Comparison of ENCODE assay signal across 8 cellular contexts in the genomic region with DNA sequence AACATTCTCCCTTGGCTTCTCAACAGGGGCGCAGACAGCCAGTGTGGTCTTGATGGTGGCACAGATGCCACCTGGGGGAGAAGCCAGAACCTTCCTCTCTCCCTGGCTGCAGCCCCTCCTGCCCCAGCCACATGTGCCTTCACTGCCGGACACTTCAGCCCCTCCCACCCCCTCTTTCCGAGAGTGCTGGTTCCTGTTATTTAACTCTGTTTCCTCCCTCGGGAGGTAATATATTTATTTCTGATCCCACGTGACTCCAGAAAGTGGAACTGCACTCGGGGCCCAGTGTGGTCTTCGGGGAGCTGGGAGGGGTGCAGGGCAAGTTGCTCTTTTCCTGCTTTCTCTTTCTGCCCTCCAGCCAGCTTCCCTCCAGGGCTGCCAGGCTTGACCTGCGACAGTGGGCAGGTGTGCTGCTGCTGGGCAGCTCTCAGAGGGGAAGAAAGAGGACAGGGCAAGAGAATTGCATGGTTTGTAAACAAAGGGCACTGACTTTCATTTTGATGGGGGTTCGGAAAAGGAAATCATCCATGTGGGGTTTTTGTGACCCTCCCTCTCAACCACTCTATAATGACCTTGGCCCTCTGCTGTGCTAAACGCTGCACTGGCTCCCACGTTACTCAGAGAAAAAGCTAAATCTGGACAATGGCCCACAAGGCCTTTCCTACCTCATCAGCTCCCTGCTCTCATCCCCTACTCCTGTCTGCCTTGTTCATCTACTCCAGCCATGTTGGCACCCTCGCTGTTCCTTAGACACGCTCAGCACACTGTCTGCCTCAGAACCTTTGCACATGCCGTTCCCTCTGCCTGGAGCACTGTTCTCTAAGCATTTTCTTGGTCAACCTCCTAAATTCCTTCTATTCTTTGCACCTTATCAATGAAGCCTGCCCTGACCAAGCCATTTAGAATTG. TPM values are rescaled to one million over a fixed set of nuclear protein-coding genes. Genes with fewer than 3 reads are reported as not detected.
DNase-seq lines count a peak whose midpoint lies in the region; ATAC-seq, FAIRE-seq and TF ChIP-seq lines count a peak whose summit lies in the region.

No MANE protein-coding gene starts in this region.

- FAIRE-seq in frontal cortex (lab: Jason Lieb, UNC) = no peak

- ATAC-seq in activated T-cell treated with anti-CD3 and anti-CD28 coated beads, Interleukin-2, amount 50 U/mL, for 72 hours (replicated peaks in 1 of 2) = no peak
- no peak for ATAC-seq in stimulated activated naive CD8-positive, alpha-beta T cell treated with anti-CD3 and anti-CD28 coated beads, Interleukin-15, amount 100 ng/mL, for 72 hours

- peaks cover 49% of the 10 kb centered on the region for H3K4me1 Mint-ChIP-seq in activated T-cell treated with anti-CD3 and anti-CD28 coated beads, Interleukin-2, amount 50 U/mL, for 72 hours (ENCODE audit: low read depth)
- H3K4me1 Mint-ChIP-seq in IgD-negative memory B cell = peaks cover 53 to 80% (median 69%) of the 10 kb centered on the region in 3 donors
- peaks cover 42% of the 10 kb centered on the region for H3K4me1 Mint-ChIP-seq in stimulated activated naive CD8-positive, alpha-beta T cell treated with anti-CD3 and anti-CD28 coated beads, Interleukin-15, amount 100 ng/mL, for 72 hours

- H3K27ac Mint-ChIP-seq in activated T-cell treated with anti-CD3 and anti-CD28 coated beads, Interleukin-2, amount 50 U/mL, for 72 hours = no peak overlapping the region
- peak overlapping the region; percentile 92 to 99 (median 94) for H3K27ac Mint-ChIP-seq in IgD-negative memory B cell
- no peak overlapping the region for H3K27ac Mint-ChIP-seq in stimulated activated naive CD8-positive, alpha-beta T cell treated with anti-CD3 and anti-CD28 coated beads, Interleukin-15, amount 100 ng/mL, for 72 hours

- intact Hi-C loops in esophagus muscularis mucosa (cut with DNase I) = no loop called here

- no peak for DNase-seq in activated T-cell treated with anti-CD3 and anti-CD28 coated beads, Interleukin-2, amount 50 U/mL, for 72 hours
- DNase-seq in activated T-cell treated with anti-CD3 and anti-CD28 coated beads for 4 hours = no peak
- no peak for DNase-seq in esophagus muscularis mucosa (ENCODE audit: extremely low spot score)
- DNase-seq in stimulated activated naive CD8-positive, alpha-beta T cell treated with anti-CD3 and anti-CD28 coated beads, Interleukin-15, amount 100 ng/mL, for 72 hours = no peak
- no peak for DNase-seq in iPS-NIHi7 (ENCODE audit: extremely low spot score)
- DNase-seq in NCI-H510A treated with DMSO at 0.1 percent for 48 hours (lab: John Stamatoyannopoulos, UW) = no peak
- DNase-seq in frontal cortex (ENCODE audit: low spot score in 2 of 2) = no peak

- H3K4me1 ChIP-seq in esophagus muscularis mucosa = peaks cover 14 to 54% (median 37%) of the 10 kb centered on the region in 4 donors

- WGBS in esophagus muscularis mucosa = 41% methylated on average over 14 of the region's 14 CpGs

- peak overlapping the region; percentile 29 to 37 for H3K4me3 Mint-ChIP-seq in activated T-cell treated with anti-CD3 and anti-CD28 coated beads, Interleukin-2, amount 50 U/mL, for 72 hours
- H3K4me3 Mint-ChIP-seq in IgD-negative memory B cell = peak overlapping the region; percentile 60 to 94 (median 84)
- H3K4me3 Mint-ChIP-seq in stimulated activated naive CD8-positive, alpha-beta T cell treated with anti-CD3 and anti-CD28 coated beads, Interleukin-15, amount 100 ng/mL, for 72 hours = peak overlapping the region; percentile 14 to 20

- H3K27me3 Mint-ChIP-seq in activated T-cell treated with anti-CD3 and anti-CD28 coated beads, Interleukin-2, amount 50 U/mL, for 72 hours (ENCODE audit: low read depth) = peaks cover 66% of the 10 kb centered on the region
- peaks cover 2% of the 10 kb centered on the region for H3K27me3 Mint-ChIP-seq in IgD-negative memory B cell
- peaks cover 58% of the 10 kb centered on the region for H3K27me3 Mint-ChIP-seq in stimulated activated naive CD8-positive, alpha-beta T cell treated with anti-CD3 and anti-CD28 coated beads, Interleukin-15, amount 100 ng/mL, for 72 hours

- H3K36me3 Mint-ChIP-seq in activated T-cell treated with anti-CD3 and anti-CD28 coated beads, Interleukin-2, amount 50 U/mL, for 72 hours (ENCODE audit: insufficient read depth in 2 of 2) = peaks cover 0 to 3% of the 10 kb centered on the region in 2 donors
- no peaks in the 10 kb centered on the region for H3K36me3 Mint-ChIP-seq in IgD-negative memory B cell

- no peak for TF ChIP-seq POLR2A in esophagus muscularis mucosa (IDR thresholded peaks at IDR 0.05; ENCODE audit: low read depth)

- no peak for TF ChIP-seq CTCF in esophagus muscularis mucosa (IDR thresholded peaks at IDR 0.05)

- H3K27me3 ChIP-seq in esophagus muscularis mucosa = peaks cover 0 to 22% (median 0%) of the 10 kb centered on the region in 4 donors

- peak overlapping the region in 1 of 4 donors; percentile 12 for H3K4me3 ChIP-seq in esophagus muscularis mucosa

- H3K36me3 ChIP-seq in esophagus muscularis mucosa = no peaks in the 10 kb centered on the region

- H3K27ac ChIP-seq in esophagus muscularis mucosa (replicated peaks in 1 of 4) = peak overlapping the region; percentile 19 to 65 (median 40)

- no peak for TF ChIP-seq EP300 in esophagus muscularis mucosa (IDR thresholded peaks at IDR 0.05)

- H3K9me3 Mint-ChIP-seq in activated T-cell treated with anti-CD3 and anti-CD28 coated beads, Interleukin-2, amount 50 U/mL, for 72 hours = no peaks in the 10 kb centered on the region
- no peaks in the 10 kb centered on the region for H3K9me3 Mint-ChIP-seq in IgD-negative memory B cell
- H3K9me3 Mint-ChIP-seq in stimulated activated naive CD8-positive, alpha-beta T cell treated with anti-CD3 and anti-CD28 coated beads, Interleukin-15, amount 100 ng/mL, for 72 hours = no peaks in the 10 kb centered on the region

- no peaks in the 10 kb centered on the region for H3K9me3 ChIP-seq in esophagus muscularis mucosa

RNA-seq across cellular contexts. Expression of a gene that starts 8.2 kb away (rescaled TPM):
- 1 to 10 TPM; 3.1 to 7.2 TPM for total RNA-seq in activated T-cell treated with anti-CD3 and anti-CD28 coated beads, Interleukin-2, amount 50 U/mL, for 72 hours
- 173 TPM for polyA plus RNA-seq in IgD-negative memory B cell
- total RNA-seq in esophagus muscularis mucosa (10 to 100 TPM in 1 of 4 donors, 1 to 10 TPM in 3; 6.8 to 11.2 (median 8.9) TPM), frontal cortex (under 0.01 TPM)

RNA-seq across cellular contexts. Expression of a gene that starts 50.2 kb away (rescaled TPM):
- total RNA-seq in activated T-cell treated with anti-CD3 and anti-CD28 coated beads, Interleukin-2, amount 50 U/mL, for 72 hours = under 1 TPM in 1 of 2 donors, not detected in 1; 0.60 TPM
- polyA plus RNA-seq in IgD-negative memory B cell = 0.23 TPM
- 1 to 10 TPM in 1 of 4 donors, under 1 TPM in 2, not detected in 1; 0.42 to 1.2 (median 0.80) TPM for total RNA-seq in esophagus muscularis mucosa
- 17.5 TPM for total RNA-seq in frontal cortex

Comparison
In these comparisons a context has a peak if more than half of its experiments do, and no peak if none do; other contexts are left out.
1. H3K27ac Mint-ChIP-seq: peak in IgD-negative memory B cell (3 of 3); none in activated T-cell treated with anti-CD3 and anti-CD28 coated beads, Interleukin-2, amount 50 U/mL, for 72 hours (single experiment) and stimulated activated naive CD8-positive, alpha-beta T cell treated with anti-CD3 and anti-CD28 coated beads, Interleukin-15, amount 100 ng/mL, for 72 hours (0 of 2).
2. H3K4me3 Mint-ChIP-seq: peak in every context shown above with its lines; median percentile 84 in IgD-negative memory B cell; 33 in activated T-cell treated with anti-CD3 and anti-CD28 coated beads, Interleukin-2, amount 50 U/mL, for 72 hours; 17 in stimulated activated naive CD8-positive, alpha-beta T cell treated with anti-CD3 and anti-CD28 coated beads, Interleukin-15, amount 100 ng/mL, for 72 hours.